ENCODE assay signal across 1 cellular context in genomic region chr14:100329233-100330006, GRCh38.
TF ChIP-seq lines count a peak whose summit lies in the region.

No MANE protein-coding gene starts in this region.

TF ChIP-seq in GM23338, 12 proteins besides CTCF, POLR2A, EP300 and RAD21:
- TF ChIP-seq ZNF462 (CRISPR knock-in tag; IDR thresholded peaks at IDR 0.05): no peak
- TF ChIP-seq ZNF331 (CRISPR knock-in tag; IDR thresholded peaks at IDR 0.05; ENCODE audit: low read depth): no peak
